Comparison of ENCODE assay signal across 17 cellular contexts in genomic region chr16:89729293-89729692, GRCh38.
"Had no signal": no experiment of that assay in that cellular context is flagged by ENCODE, and none has a peak within 500 bp of the region (broad histone marks: within the 10 kb centered on the region; RNA-seq: fewer than 3 reads in every experiment).

No MANE protein-coding gene starts in this region.

- H3K4me1 ChIP-seq: parathyroid adenoma, testis had no signal

- H3K9me3 Mint-ChIP-seq: stimulated activated memory B cell treated with anti-CD40 and anti-IgM and Interleukin-4, amounts not matched to agents 10 μg/mL and 1 μg/mL and 100 μg/mL, for 72 hours; type B pancreatic cell had no signal

- H3K9me3 ChIP-seq: esophagus muscularis mucosa, gastroesophageal sphincter, heart left ventricle, sigmoid colon, testis had no signal

- H3K27me3 ChIP-seq: esophagus muscularis mucosa, gastroesophageal sphincter, heart left ventricle, sigmoid colon, testis had no signal

- H3K27ac ChIP-seq: esophagus muscularis mucosa, gastroesophageal sphincter, heart left ventricle, parathyroid adenoma, sigmoid colon, testis, VCaP had no signal

- H3K4me3 Mint-ChIP-seq: stimulated activated memory B cell treated with anti-CD40 and anti-IgM and Interleukin-4, amounts not matched to agents 10 μg/mL and 1 μg/mL and 100 μg/mL, for 72 hours; type B pancreatic cell had no signal

- H3K9ac ChIP-seq: parathyroid adenoma had no signal

- ATAC-seq: gastroesophageal sphincter; heart left ventricle; stimulated activated memory B cell treated with anti-CD40 and anti-IgM and Interleukin-4, amounts not matched to agents 10 μg/mL and 1 μg/mL and 100 μg/mL, for 72 hours had no signal

- H3K4me3 ChIP-seq: esophagus muscularis mucosa, gastroesophageal sphincter, heart left ventricle, sigmoid colon, testis had no signal

- H2AFZ ChIP-seq: parathyroid adenoma had no signal

- H3K27ac Mint-ChIP-seq: stimulated activated memory B cell treated with anti-CD40 and anti-IgM and Interleukin-4, amounts not matched to agents 10 μg/mL and 1 μg/mL and 100 μg/mL, for 72 hours had no signal

- DNase-seq: activated CD4-positive, alpha-beta T cell treated with anti-CD3 and anti-CD28 coated beads, Interleukin-2, amount 50 U/mL, for 1 hour; activated CD4-positive, CD25-positive, alpha-beta regulatory T cell treated with anti-CD3 and anti-CD28 coated beads, Interleukin-2, amount 50 U/mL, for 72 hours; aorta; effector CD8-positive, alpha-beta T cell; heart left ventricle; left ventricle myocardium superior; sigmoid colon; stimulated activated CD4-positive, alpha-beta T cell treated with anti-CD3 and anti-CD28 coated beads, Interleukin-4, amount 100 ng/mL, for 24 hours; T-helper 2 cell; testis had no signal

- H3K27me3 Mint-ChIP-seq: stimulated activated memory B cell treated with anti-CD40 and anti-IgM and Interleukin-4, amounts not matched to agents 10 μg/mL and 1 μg/mL and 100 μg/mL, for 72 hours; type B pancreatic cell had no signal

- FAIRE-seq: endothelial cell of umbilical vein had no signal
